In genomic region chr22:46783721-46784120, GRCh38 we compare ENCODE assay signal across 18 cellular contexts.
"Had no signal": no experiment of that assay in that cellular context is flagged by ENCODE, and none has a peak within 500 bp of the region (broad histone marks: within the 10 kb centered on the region; RNA-seq: fewer than 3 reads in every experiment).

No MANE protein-coding gene starts in this region.

- H3K4me3 ChIP-seq: cardiac muscle cell, heart right ventricle, pancreas, psoas muscle, right atrium auricular region, thyroid gland had no signal

- H3K27me3 ChIP-seq: cardiac muscle cell, heart right ventricle, pancreas, right atrium auricular region, thyroid gland had no signal

- H3K4me1 ChIP-seq: pancreas, psoas muscle, right atrium auricular region had no signal

- ATAC-seq: heart right ventricle, left colon, pancreas, psoas muscle had no signal

- H3K9me3 ChIP-seq: pancreas, psoas muscle, thyroid gland had no signal

- H3K36me3 ChIP-seq: cardiac muscle cell, pancreas, right atrium auricular region, thyroid gland had no signal

- DNase-seq: activated CD4-positive, alpha-beta T cell treated with anti-CD3 and anti-CD28 coated beads for 1 hour; activated naive CD4-positive, alpha-beta T cell treated with anti-CD3 and anti-CD28 coated beads for 36 hours; activated naive CD8-positive, alpha-beta T cell treated with anti-CD3 and anti-CD28 coated beads, Interleukin-2, amount 10 ng/mL, durations not matched to agents 7 days and 5 days; activated T-cell treated with anti-CD3 and anti-CD28 coated beads, Interleukin-2, amount 50 U/mL, for 48 hours; cortex of kidney; endodermal cell; heart right ventricle; left colon; nephron progenitor cell; pancreas; psoas muscle; stimulated activated CD4-positive, alpha-beta T cell treated with anti-CD3 and anti-CD28 coated beads, Interleukin-4, amount 100 ng/mL, for 24 hours; stimulated activated naive CD4-positive, alpha-beta T cell treated with Interleukin-2 at 50 U/mL for 16 hours; substantia nigra; T-helper 9 cell; thyroid gland had no signal
